Comparison of ENCODE assay signal across 1 cellular context in the genomic region with DNA sequence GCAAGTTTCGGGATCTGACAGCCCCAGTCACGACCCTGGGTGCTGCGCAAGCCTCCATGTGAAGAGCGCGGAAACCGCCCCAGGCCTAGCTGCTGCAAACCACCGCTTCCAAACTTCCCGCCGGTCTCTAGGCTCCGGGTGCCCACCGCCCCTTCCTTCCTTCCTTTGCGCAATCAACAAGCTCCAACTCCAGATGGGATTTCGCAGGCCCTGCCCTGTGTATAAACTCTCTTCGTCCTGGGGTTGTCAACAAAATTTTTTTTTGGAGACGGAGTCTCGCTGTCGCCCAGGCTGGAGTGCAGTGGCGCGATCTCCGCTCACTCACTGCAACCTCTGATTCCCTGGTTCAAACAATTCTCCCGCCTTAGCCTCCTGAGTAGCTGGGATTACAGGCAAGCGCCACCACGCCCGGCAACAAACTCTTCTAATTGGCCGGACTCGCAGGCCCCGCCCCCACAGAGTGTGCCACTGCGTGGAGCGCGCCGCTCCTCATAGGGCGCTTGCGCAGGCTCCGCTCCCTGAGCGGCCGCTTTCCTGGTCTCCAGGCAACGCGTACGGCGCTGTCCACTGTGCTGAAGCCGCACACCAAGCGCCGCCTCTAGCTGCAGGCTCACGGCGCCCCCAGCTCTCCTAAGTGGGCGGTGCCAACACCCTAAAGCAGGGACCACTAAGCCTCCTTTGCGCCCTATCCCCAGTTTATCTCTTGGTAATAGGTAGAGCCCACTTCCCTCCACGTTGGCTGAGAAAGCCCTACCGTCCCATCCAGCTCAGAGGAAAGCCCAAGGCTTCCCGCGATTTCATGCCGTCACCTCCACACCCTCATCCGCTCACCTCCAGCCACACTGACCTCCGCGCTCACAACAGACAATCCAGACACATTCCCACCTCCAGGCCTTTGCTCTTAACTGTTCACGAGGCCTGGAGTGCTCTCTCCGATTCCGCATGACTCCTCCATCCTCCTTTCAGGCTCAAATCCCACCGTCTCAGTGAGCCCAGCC.
TF ChIP-seq lines count a peak whose summit lies in the region.

No MANE protein-coding gene starts in this region.

TF ChIP-seq in K562, 482 proteins besides CTCF, POLR2A, EP300 and RAD21 (continued from another document and continues in another):
- TF ChIP-seq, protein P1, sequence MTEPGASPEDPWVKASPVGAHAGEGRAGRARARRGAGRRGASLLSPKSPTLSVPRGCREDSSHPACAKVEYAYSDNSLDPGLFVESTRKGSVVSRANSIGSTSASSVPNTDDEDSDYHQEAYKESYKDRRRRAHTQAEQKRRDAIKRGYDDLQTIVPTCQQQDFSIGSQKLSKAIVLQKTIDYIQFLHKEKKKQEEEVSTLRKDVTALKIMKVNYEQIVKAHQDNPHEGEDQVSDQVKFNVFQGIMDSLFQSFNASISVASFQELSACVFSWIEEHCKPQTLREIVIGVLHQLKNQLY (CRISPR knock-in tag; conservative IDR thresholded peaks at IDR 0.05) = 0 out of 4 replicates have a peak, but pooled peaks of 1 of the 2 experiments have one; percentile 53
- no peak for TF ChIP-seq SMC3 (conservative IDR thresholded peaks at IDR 0.05; ENCODE audit: insufficient read depth, low read depth, low read length)
- no peak for TF ChIP-seq HNRNPUL1 (IDR thresholded peaks at IDR 0.05; ENCODE audit: low read length)
- TF ChIP-seq PRMT5 (CRISPR knock-in tag; IDR thresholded peaks at IDR 0.05) = peak; percentile 97
- peak; percentile 87 for TF ChIP-seq NR2C2 (CRISPR knock-in tag; IDR thresholded peaks at IDR 0.05)
- no peak for TF ChIP-seq NR2C2 (tag; IDR thresholded peaks at IDR 0.05)
- TF ChIP-seq, protein P2, sequence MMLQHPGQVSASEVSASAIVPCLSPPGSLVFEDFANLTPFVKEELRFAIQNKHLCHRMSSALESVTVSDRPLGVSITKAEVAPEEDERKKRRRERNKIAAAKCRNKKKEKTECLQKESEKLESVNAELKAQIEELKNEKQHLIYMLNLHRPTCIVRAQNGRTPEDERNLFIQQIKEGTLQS (IDR thresholded peaks at IDR 0.05) = no peak
- TF ChIP-seq, protein P2 (CRISPR knock-in tag; conservative IDR thresholded peaks at IDR 0.05) = 0 out of 2 replicates have a peak, but pooled peaks have one; percentile 25
- TF ChIP-seq NCOA1 (IDR thresholded peaks at IDR 0.05; ENCODE audit: low read depth) = peak; percentile 73
- no peak for TF ChIP-seq CHD4 (IDR thresholded peaks at IDR 0.05; ENCODE audit: insufficient read depth, insufficient replicate concordance, low read depth, low read length, poor library complexity, severe bottlenecking)
- TF ChIP-seq L3MBTL2 (IDR thresholded peaks at IDR 0.05) = peak; percentile 45
- TF ChIP-seq, protein P3, sequence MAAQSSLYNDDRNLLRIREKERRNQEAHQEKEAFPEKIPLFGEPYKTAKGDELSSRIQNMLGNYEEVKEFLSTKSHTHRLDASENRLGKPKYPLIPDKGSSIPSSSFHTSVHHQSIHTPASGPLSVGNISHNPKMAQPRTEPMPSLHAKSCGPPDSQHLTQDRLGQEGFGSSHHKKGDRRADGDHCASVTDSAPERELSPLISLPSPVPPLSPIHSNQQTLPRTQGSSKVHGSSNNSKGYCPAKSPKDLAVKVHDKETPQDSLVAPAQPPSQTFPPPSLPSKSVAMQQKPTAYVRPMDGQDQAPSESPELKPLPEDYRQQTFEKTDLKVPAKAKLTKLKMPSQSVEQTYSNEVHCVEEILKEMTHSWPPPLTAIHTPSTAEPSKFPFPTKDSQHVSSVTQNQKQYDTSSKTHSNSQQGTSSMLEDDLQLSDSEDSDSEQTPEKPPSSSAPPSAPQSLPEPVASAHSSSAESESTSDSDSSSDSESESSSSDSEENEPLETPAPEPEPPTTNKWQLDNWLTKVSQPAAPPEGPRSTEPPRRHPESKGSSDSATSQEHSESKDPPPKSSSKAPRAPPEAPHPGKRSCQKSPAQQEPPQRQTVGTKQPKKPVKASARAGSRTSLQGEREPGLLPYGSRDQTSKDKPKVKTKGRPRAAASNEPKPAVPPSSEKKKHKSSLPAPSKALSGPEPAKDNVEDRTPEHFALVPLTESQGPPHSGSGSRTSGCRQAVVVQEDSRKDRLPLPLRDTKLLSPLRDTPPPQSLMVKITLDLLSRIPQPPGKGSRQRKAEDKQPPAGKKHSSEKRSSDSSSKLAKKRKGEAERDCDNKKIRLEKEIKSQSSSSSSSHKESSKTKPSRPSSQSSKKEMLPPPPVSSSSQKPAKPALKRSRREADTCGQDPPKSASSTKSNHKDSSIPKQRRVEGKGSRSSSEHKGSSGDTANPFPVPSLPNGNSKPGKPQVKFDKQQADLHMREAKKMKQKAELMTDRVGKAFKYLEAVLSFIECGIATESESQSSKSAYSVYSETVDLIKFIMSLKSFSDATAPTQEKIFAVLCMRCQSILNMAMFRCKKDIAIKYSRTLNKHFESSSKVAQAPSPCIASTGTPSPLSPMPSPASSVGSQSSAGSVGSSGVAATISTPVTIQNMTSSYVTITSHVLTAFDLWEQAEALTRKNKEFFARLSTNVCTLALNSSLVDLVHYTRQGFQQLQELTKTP (IDR thresholded peaks at IDR 0.05; ENCODE audit: low read depth in 1 of 2, partially characterized antibody in 2 of 2) = peak in 1 of 2 experiments; percentile 98
- TF ChIP-seq, protein P4, sequence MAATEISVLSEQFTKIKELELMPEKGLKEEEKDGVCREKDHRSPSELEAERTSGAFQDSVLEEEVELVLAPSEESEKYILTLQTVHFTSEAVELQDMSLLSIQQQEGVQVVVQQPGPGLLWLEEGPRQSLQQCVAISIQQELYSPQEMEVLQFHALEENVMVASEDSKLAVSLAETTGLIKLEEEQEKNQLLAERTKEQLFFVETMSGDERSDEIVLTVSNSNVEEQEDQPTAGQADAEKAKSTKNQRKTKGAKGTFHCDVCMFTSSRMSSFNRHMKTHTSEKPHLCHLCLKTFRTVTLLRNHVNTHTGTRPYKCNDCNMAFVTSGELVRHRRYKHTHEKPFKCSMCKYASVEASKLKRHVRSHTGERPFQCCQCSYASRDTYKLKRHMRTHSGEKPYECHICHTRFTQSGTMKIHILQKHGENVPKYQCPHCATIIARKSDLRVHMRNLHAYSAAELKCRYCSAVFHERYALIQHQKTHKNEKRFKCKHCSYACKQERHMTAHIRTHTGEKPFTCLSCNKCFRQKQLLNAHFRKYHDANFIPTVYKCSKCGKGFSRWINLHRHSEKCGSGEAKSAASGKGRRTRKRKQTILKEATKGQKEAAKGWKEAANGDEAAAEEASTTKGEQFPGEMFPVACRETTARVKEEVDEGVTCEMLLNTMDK (IDR thresholded peaks at IDR 0.05; ENCODE audit: borderline replicate concordance, insufficient read depth, low read depth, low read length, poor library complexity, severe bottlenecking) = no peak
- TF ChIP-seq, protein P5, sequence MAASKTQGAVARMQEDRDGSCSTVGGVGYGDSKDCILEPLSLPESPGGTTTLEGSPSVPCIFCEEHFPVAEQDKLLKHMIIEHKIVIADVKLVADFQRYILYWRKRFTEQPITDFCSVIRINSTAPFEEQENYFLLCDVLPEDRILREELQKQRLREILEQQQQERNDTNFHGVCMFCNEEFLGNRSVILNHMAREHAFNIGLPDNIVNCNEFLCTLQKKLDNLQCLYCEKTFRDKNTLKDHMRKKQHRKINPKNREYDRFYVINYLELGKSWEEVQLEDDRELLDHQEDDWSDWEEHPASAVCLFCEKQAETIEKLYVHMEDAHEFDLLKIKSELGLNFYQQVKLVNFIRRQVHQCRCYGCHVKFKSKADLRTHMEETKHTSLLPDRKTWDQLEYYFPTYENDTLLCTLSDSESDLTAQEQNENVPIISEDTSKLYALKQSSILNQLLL (CRISPR knock-in tag; IDR thresholded peaks at IDR 0.05; ENCODE audit: borderline replicate concordance) = no peak
- 0 out of 2 replicates have a peak, but pooled peaks have one; percentile 66 for TF ChIP-seq ZBTB1 (CRISPR knock-in tag; IDR thresholded peaks at IDR 0.05; ENCODE audit: borderline replicate concordance, low read depth)
- TF ChIP-seq, protein P6, sequence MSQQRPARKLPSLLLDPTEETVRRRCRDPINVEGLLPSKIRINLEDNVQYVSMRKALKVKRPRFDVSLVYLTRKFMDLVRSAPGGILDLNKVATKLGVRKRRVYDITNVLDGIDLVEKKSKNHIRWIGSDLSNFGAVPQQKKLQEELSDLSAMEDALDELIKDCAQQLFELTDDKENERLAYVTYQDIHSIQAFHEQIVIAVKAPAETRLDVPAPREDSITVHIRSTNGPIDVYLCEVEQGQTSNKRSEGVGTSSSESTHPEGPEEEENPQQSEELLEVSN (IDR thresholded peaks at IDR 0.05; ENCODE audit: borderline replicate concordance in 1 of 2, extremely low read depth in 1 of 2, insufficient read depth in 1 of 2, insufficient read length in 1 of 2, low read depth in 1 of 2, low read length in 1 of 2, poor library complexity in 1 of 2, severe bottlenecking in 1 of 2) = peak in 1 of 2 experiments; percentile 42
- no peak for TF ChIP-seq RBM25 (IDR thresholded peaks at IDR 0.05; ENCODE audit: low read depth, low read length, severe bottlenecking)
- TF ChIP-seq ARID1B (IDR thresholded peaks at IDR 0.05) = no peak
- TF ChIP-seq, protein P7, sequence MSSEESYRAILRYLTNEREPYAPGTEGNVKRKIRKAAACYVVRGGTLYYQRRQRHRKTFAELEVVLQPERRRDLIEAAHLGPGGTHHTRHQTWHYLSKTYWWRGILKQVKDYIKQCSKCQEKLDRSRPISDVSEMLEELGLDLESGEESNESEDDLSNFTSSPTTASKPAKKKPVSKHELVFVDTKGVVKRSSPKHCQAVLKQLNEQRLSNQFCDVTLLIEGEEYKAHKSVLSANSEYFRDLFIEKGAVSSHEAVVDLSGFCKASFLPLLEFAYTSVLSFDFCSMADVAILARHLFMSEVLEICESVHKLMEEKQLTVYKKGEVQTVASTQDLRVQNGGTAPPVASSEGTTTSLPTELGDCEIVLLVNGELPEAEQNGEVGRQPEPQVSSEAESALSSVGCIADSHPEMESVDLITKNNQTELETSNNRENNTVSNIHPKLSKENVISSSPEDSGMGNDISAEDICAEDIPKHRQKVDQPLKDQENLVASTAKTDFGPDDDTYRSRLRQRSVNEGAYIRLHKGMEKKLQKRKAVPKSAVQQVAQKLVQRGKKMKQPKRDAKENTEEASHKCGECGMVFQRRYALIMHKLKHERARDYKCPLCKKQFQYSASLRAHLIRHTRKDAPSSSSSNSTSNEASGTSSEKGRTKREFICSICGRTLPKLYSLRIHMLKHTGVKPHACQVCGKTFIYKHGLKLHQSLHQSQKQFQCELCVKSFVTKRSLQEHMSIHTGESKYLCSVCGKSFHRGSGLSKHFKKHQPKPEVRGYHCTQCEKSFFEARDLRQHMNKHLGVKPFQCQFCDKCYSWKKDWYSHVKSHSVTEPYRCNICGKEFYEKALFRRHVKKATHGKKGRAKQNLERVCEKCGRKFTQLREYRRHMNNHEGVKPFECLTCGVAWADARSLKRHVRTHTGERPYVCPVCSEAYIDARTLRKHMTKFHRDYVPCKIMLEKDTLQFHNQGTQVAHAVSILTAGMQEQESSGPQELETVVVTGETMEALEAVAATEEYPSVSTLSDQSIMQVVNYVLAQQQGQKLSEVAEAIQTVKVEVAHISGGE (CRISPR knock-in tag; IDR thresholded peaks at IDR 0.05) = peak in 1 of 3 experiments; percentile 65; a peak in 2 of 6 replicates
- TF ChIP-seq, protein P8, sequence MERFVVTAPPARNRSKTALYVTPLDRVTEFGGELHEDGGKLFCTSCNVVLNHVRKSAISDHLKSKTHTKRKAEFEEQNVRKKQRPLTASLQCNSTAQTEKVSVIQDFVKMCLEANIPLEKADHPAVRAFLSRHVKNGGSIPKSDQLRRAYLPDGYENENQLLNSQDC (CRISPR knock-in tag; IDR thresholded peaks at IDR 0.05) = no peak
- no peak for TF ChIP-seq ZSCAN29 (IDR thresholded peaks at IDR 0.05)
- peak; percentile 39; the same call in 1 of the 2 replicates for TF ChIP-seq MYC (IDR thresholded peaks at IDR 0.05; ENCODE audit: low read depth, low read length)
- no peak for TF ChIP-seq MYC (CRISPR knock-in tag; IDR thresholded peaks at IDR 0.05; ENCODE audit: borderline replicate concordance, low read depth)
- no peak for TF ChIP-seq SMARCE1 (IDR thresholded peaks at IDR 0.05)
- TF ChIP-seq GABPB1 (CRISPR knock-in tag; IDR thresholded peaks at IDR 0.05) = peak; percentile 80
- TF ChIP-seq SIX5 (IDR thresholded peaks at IDR 0.05; ENCODE audit: borderline replicate concordance in 1 of 2, insufficient read depth in 1 of 2, low read depth in 1 of 2, low read length in 2 of 2) = no peak
- peak; percentile 31 for TF ChIP-seq POU5F1 (IDR thresholded peaks at IDR 0.05; ENCODE audit: borderline replicate concordance, low read depth, low read length, partially characterized antibody)
- TF ChIP-seq SMAD2 (IDR thresholded peaks at IDR 0.05; ENCODE audit: low read depth, low read length) = no peak
- peak; percentile 59 to 97; a peak in 3 of 4 replicates for TF ChIP-seq MAZ (CRISPR knock-in tag; conservative IDR thresholded peaks at IDR 0.05 in 1 of 2, IDR thresholded peaks at IDR 0.05 in 1 of 2)
- TF ChIP-seq, protein P9, sequence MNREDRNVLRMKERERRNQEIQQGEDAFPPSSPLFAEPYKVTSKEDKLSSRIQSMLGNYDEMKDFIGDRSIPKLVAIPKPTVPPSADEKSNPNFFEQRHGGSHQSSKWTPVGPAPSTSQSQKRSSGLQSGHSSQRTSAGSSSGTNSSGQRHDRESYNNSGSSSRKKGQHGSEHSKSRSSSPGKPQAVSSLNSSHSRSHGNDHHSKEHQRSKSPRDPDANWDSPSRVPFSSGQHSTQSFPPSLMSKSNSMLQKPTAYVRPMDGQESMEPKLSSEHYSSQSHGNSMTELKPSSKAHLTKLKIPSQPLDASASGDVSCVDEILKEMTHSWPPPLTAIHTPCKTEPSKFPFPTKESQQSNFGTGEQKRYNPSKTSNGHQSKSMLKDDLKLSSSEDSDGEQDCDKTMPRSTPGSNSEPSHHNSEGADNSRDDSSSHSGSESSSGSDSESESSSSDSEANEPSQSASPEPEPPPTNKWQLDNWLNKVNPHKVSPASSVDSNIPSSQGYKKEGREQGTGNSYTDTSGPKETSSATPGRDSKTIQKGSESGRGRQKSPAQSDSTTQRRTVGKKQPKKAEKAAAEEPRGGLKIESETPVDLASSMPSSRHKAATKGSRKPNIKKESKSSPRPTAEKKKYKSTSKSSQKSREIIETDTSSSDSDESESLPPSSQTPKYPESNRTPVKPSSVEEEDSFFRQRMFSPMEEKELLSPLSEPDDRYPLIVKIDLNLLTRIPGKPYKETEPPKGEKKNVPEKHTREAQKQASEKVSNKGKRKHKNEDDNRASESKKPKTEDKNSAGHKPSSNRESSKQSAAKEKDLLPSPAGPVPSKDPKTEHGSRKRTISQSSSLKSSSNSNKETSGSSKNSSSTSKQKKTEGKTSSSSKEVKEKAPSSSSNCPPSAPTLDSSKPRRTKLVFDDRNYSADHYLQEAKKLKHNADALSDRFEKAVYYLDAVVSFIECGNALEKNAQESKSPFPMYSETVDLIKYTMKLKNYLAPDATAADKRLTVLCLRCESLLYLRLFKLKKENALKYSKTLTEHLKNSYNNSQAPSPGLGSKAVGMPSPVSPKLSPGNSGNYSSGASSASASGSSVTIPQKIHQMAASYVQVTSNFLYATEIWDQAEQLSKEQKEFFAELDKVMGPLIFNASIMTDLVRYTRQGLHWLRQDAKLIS (CRISPR knock-in tag; IDR thresholded peaks at IDR 0.05) = peak; percentile 83; the same call in 1 of the 2 replicates
- TF ChIP-seq CEBPB (tag; IDR thresholded peaks at IDR 0.05) = peak; percentile 89
- TF ChIP-seq HMG20A (CRISPR knock-in tag; conservative IDR thresholded peaks at IDR 0.05) = no peak
- peak; percentile 97 for TF ChIP-seq RBM22 (IDR thresholded peaks at IDR 0.05; ENCODE audit: low read depth, low read length, poor library complexity, severe bottlenecking)
- TF ChIP-seq ELF2 (CRISPR knock-in tag; IDR thresholded peaks at IDR 0.05) = no peak
- TF ChIP-seq NELFE (IDR thresholded peaks at IDR 0.05; ENCODE audit: insufficient read depth, insufficient read length) = no peak
- TF ChIP-seq RBM14 (IDR thresholded peaks at IDR 0.05; ENCODE audit: borderline replicate concordance, insufficient read depth, low read depth, low read length) = no peak
- peak; percentile 99 for TF ChIP-seq EHMT2 (IDR thresholded peaks at IDR 0.05)
- TF ChIP-seq HDAC1 (IDR thresholded peaks at IDR 0.05) = peak in 1 of 2 experiments; percentile 96; a peak in 2 of 4 replicates
